Comparison of ENCODE assay signal across 8 cellular contexts in genomic region chr11:118623291-118623655, GRCh38. TPM values are rescaled to one million over a fixed set of nuclear protein-coding genes. Genes with fewer than 3 reads are reported as not detected.
DNase-seq lines count a peak whose midpoint lies in the region; ATAC-seq, FAIRE-seq and TF ChIP-seq lines count a peak whose summit lies in the region.

No MANE protein-coding gene starts in this region.

- H3K4me2 ChIP-seq in A549: peak overlapping the region; percentile 48

- peaks cover 70% of the 10 kb centered on the region for H3K4me1 ChIP-seq in A549
- peaks cover 66% of the 10 kb centered on the region for H3K4me1 ChIP-seq in adipocyte (ENCODE audit: control insufficient read depth, insufficient read depth, low read length)
- H3K4me1 ChIP-seq in kidney (ENCODE audit: control insufficient read depth in 1 of 2, insufficient read depth in 1 of 2, low read depth in 1 of 2, low read length in 2 of 2): peaks cover 41 to 45% of the 10 kb centered on the region in 2 donors

- H3K36me3 ChIP-seq in adipocyte (ENCODE audit: control insufficient read depth, insufficient read depth, low read length, severe bottlenecking) (peaks cover 43% of the 10 kb centered on the region), kidney (ENCODE audit: control insufficient read depth in 1 of 2, insufficient read depth in 2 of 2, low read length in 2 of 2) (peaks cover 16 to 24% of the 10 kb centered on the region in 2 donors)

- POLR2A ChIA-PET in A549 (lab: Yijun Ruan, JAX): interaction anchor here (0.5 to 2.0 kb wide), 3 partner anchors 13 to 410 kb away, joined by 3 to 14 read pairs (median 4); partner anchors contain the start of gene PHLDB1

- H3K27me3 ChIP-seq in adipocyte (replicated peaks; ENCODE audit: control insufficient read depth, insufficient read depth, low read length): no peaks in the 10 kb centered on the region

- peak overlapping the region; percentile 69 to 92 for H3K27ac ChIP-seq in A549
- peak overlapping the region; percentile 80 to 84 for H3K27ac ChIP-seq in kidney (ENCODE audit: low read depth in 2 of 2, low read length in 2 of 2)

- intact Hi-C loops in kidney (cut with DNase I): no loop called here

- 33% methylated on average over 3 of the region's 4 CpGs for WGBS in A549 (ENCODE audit: missing lambda C conversion rate)

- FAIRE-seq in A549 (lab: Jason Lieb, UNC) (no peak), kidney (lab: Jason Lieb, UNC) (no peak)

- no peak for TF ChIP-seq POLR2A in A549 (IDR thresholded peaks at IDR 0.05; ENCODE audit: low read length)

- DNase-seq in A549 (ENCODE audit: low read depth in 1 of 2, low spot score in 1 of 2) (peak in 1 of 2 experiments; percentile 32), NCI-H1092 treated with DMSO at 0.1 percent for 48 hours (lab: John Stamatoyannopoulos, UW) (peak; percentile 23), adipocyte (ENCODE audit: low read depth) (peak; percentile 45), kidney (peak; percentile 79), globus pallidus (ENCODE audit: low spot score) (no peak), dedifferentiated amniotic fluid mesenchymal stem cell (ENCODE audit: extremely low spot score) (no peak), germinal center (ENCODE audit: low spot score) (no peak)

- H3K9ac ChIP-seq in adipocyte (ENCODE audit: low read length): peak overlapping the region; percentile 89
- peak overlapping the region in 1 of 2 donors; percentile 55 for H3K9ac ChIP-seq in kidney (ENCODE audit: low read length in 2 of 2)

- TF ChIP-seq EP300 in A549 (IDR thresholded peaks at IDR 0.05): no peak

- CTCF ChIA-PET in A549 (lab: Yijun Ruan, JAX): interaction anchor here (0.9 to 20.3 kb wide), 3 partner anchors 9 to 36 kb away, joined by 3 to 224 read pairs (median 9); partner anchors contain the start of gene PHLDB1

- H3K4me3 ChIP-seq in A549: no peak overlapping the region
- peak overlapping the region; percentile 81 for H3K4me3 ChIP-seq in adipocyte (ENCODE audit: low read length)
- H3K4me3 ChIP-seq in kidney (ENCODE audit: low read length in 2 of 2): peak overlapping the region in 1 of 2 donors; percentile 5

- no peak for TF ChIP-seq RAD21 in A549 (conservative IDR thresholded peaks at IDR 0.05 in 1 of 2, IDR thresholded peaks at IDR 0.05 in 1 of 2)

- no peak; a peak in 1 of 6 replicates for ATAC-seq in A549
- no peak for ATAC-seq in HG02852 (IDR thresholded peaks at IDR 0.05; ENCODE audit: unreplicated experiment)

- TF ChIP-seq CTCF in A549 (IDR thresholded peaks at IDR 0.05) (no peak), kidney (IDR thresholded peaks at IDR 0.05; ENCODE audit: borderline replicate concordance, extremely low read depth, insufficient read depth) (no peak)

- no peaks in the 10 kb centered on the region for H3K9me3 ChIP-seq in A549
- no peaks in the 10 kb centered on the region for H3K9me3 ChIP-seq in adipocyte (ENCODE audit: control insufficient read depth, low read length)
- no peaks in the 10 kb centered on the region for H3K9me3 ChIP-seq in kidney (ENCODE audit: control insufficient read depth in 1 of 2, low read length in 2 of 2)

TF ChIP-seq in A549, 52 proteins besides CTCF, POLR2A, EP300 and RAD21:
- TF ChIP-seq FOSB (CRISPR knock-in tag; IDR thresholded peaks at IDR 0.05) (no peak), JUN (IDR thresholded peaks at IDR 0.05) (0 out of 5 replicates have a peak, but pooled peaks of 1 of the 2 experiments have one; percentile 2)

RNA-seq across cellular contexts. Expression of gene PHLDB1, which starts 15.9 kb away (rescaled TPM):
- polyA plus RNA-seq in A549 (2011; rRNA removed) (5.9 and 7.7 TPM in 2 replicates), A549 (2017; fragmentation: RNase III; extraction: RNeasy Plus Mini Kit Qiagen cat#74134 plus additional on column Dnase treatment) (17.9 to 20.0 TPM (median 19.4 TPM) in 3 replicates), kidney (ENCODE audit: insufficient read depth, low read depth, low replicate concordance) (39.1 TPM)
- 7.3 and 9.7 TPM in 2 replicates for polyA plus RNA-seq in A549 (2012; cell fraction: cytosol; rRNA removed)
- polyA plus RNA-seq in A549 (2012; cell fraction: nucleus; rRNA removed): 32.2 and 36.0 TPM in 2 replicates
- polyA minus RNA-seq in A549 (2011; rRNA and poly(A)+ RNA removed): 12.2 and 15.2 TPM in 2 replicates
- 118 TPM for total RNA-seq in kidney

RNA-seq across cellular contexts. Expression of gene ARCN1, which starts 51.1 kb away (rescaled TPM):
- polyA plus RNA-seq in A549 (2011; rRNA removed): 140 and 150 TPM in 2 replicates
- 56.4 and 62.8 TPM in 2 replicates for polyA plus RNA-seq in A549 (2012; cell fraction: cytosol; rRNA removed)
- 24.5 and 25.7 TPM in 2 replicates for polyA plus RNA-seq in A549 (2012; cell fraction: nucleus; rRNA removed)
- 88.7 to 93.3 TPM (median 91.0 TPM) in 3 replicates for polyA plus RNA-seq in A549 (2017; fragmentation: RNase III; extraction: RNeasy Plus Mini Kit Qiagen cat#74134 plus additional on column Dnase treatment)
- polyA minus RNA-seq in A549 (2011; rRNA and poly(A)+ RNA removed): 63.8 and 65.4 TPM in 2 replicates
- total RNA-seq in kidney: 107 TPM
- polyA plus RNA-seq in kidney (ENCODE audit: insufficient read depth, low read depth, low replicate concordance): 64.7 TPM

RNA-seq across cellular contexts. Expression of gene TREH, which starts 56.2 kb away (rescaled TPM):
- polyA plus RNA-seq in A549 (2011; rRNA removed) (not detected in 2 replicates), A549 (2017; fragmentation: RNase III; extraction: RNeasy Plus Mini Kit Qiagen cat#74134 plus additional on column Dnase treatment) (0.03 to 0.06 TPM in 2 of 3 replicates, not detected in the other), kidney (ENCODE audit: insufficient read depth, low read depth, low replicate concordance) (10.2 TPM)
- polyA plus RNA-seq in A549 (2012; cell fraction: cytosol; rRNA removed): not detected in 2 replicates
- polyA plus RNA-seq in A549 (2012; cell fraction: nucleus; rRNA removed): not detected in 2 replicates
- not detected in 2 replicates for polyA minus RNA-seq in A549 (2011; rRNA and poly(A)+ RNA removed)
- 1.0 TPM for total RNA-seq in kidney

RNA-seq across cellular contexts. Expression of gene IFT46, which starts 57.5 kb away (rescaled TPM):
- polyA plus RNA-seq in A549 (2011; rRNA removed) (34.4 and 35.3 TPM in 2 replicates), A549 (2017; fragmentation: RNase III; extraction: RNeasy Plus Mini Kit Qiagen cat#74134 plus additional on column Dnase treatment) (14.4 to 17.1 TPM (median 15.5 TPM) in 3 replicates), kidney (ENCODE audit: insufficient read depth, low read depth, low replicate concordance) (28.7 TPM)
- 13.9 and 16.0 TPM in 2 replicates for polyA plus RNA-seq in A549 (2012; cell fraction: cytosol; rRNA removed)
- 9.6 and 13.0 TPM in 2 replicates for polyA plus RNA-seq in A549 (2012; cell fraction: nucleus; rRNA removed)
- 21.0 and 22.1 TPM in 2 replicates for polyA minus RNA-seq in A549 (2011; rRNA and poly(A)+ RNA removed)
- total RNA-seq in kidney: 21.1 TPM

Comparison
In these comparisons a context has a peak if more than half of its experiments do, and no peak if none do; other contexts are left out.
1. DNase-seq: peak in NCI-H1092 treated with DMSO at 0.1 percent for 48 hours (single experiment), adipocyte (single experiment) and kidney (single experiment); none in globus pallidus (single experiment), dedifferentiated amniotic fluid mesenchymal stem cell (single experiment) and germinal center (single experiment).
2. RNA of gene TREH, which starts 56.2 kb away (polyA plus RNA-seq): 10.2 TPM in kidney (single experiment); 0.03 to 0.06 TPM in A549; every median in the first group is over 10 times any median in the second.